In the genomic region with DNA sequence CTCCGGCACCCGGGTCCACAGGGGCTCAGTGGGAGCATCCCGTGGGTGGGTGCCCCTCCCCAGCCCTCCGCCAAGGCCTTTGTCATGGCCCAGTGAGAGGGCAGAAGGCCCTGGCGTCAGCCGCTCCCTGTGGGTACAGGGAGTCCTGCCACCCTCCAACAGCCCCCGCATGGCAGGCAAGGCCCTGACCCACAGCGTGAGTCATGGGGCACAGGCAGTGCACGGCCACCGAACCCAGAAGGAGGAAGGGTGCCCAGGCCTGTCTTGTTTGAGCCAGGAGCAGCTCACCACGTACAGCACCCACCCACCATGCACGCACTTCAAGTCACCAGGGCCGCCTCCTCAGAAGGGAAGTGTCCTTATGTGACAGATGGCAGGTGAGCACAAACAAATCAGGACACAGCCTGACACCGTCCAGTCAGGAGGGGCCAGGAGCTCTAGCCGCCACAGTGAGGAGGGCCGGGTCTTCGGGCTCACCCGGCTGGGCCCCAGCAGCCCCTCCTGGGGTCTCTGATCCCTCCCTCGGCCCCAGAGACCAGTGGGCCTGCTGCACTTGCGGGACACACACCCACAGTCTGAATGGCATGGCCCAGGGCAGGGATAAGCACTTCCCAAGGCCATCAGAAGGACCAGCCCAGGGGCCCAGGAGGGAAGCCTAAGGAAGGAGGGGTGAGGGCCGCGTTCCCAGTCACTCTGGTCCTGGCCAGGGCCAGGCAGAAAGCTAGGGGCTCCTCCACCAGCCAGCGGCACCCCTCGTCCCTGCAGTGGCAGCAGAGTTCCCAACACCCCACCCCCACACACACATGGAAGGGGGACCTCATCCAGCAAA, we compare ENCODE assay signal across 7 cellular contexts.
DNase-seq lines count a peak whose midpoint lies in the region; ATAC-seq and TF ChIP-seq lines count a peak whose summit lies in the region.

No MANE protein-coding gene starts in this region.

- ATAC-seq in GM19452 (IDR thresholded peaks at IDR 0.05; ENCODE audit: unreplicated experiment) (peak; percentile 35), HG03432 (IDR thresholded peaks at IDR 0.05; ENCODE audit: unreplicated experiment) (peak; percentile 43), HG03457 (IDR thresholded peaks at IDR 0.05; ENCODE audit: unreplicated experiment) (no peak)

- peak; percentile 85 for DNase-seq in activated CD8-positive, alpha-beta memory T cell treated with anti-CD3 and anti-CD28 coated beads for 24 hours
- DNase-seq in glomerular visceral epithelial cell (ENCODE audit: extremely low spot score) (peak; percentile 82), GM10266 (ENCODE audit: extremely low spot score) (no peak)
- peak; percentile 32 to 57 for DNase-seq in stimulated activated CD8-positive, alpha-beta memory T cell treated with anti-CD3 and anti-CD28 coated beads, Interleukin-15, amount 100 ng/mL, for 4 hours (ENCODE audit: low read depth in 2 of 2)

- no peak for TF ChIP-seq CTCF in GM10266 (IDR thresholded peaks at IDR 0.05; ENCODE audit: control insufficient read depth, insufficient read depth, low read depth, missing control alignments)
